ENCODE assay signal across 21 cellular contexts in the genomic region with DNA sequence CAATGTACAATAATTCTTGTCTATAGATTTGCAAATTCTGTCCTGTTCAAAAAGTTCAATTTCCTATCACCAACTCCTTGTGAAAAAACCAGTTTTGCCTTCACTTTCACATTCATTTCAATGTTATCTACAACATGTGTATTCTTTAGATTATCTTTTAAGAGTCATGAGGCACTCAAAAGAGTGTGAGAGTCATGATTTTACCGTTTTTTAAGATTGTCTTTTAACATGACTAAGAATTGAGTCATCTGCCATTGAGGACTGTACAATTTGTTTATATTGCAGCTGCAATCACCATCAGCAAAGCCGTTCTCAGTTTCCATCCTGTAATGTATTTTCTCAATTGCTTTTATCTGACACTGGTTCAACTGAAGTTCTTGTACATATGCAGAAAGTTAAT.
A peak's percentile ranks its signal among the peaks of the same experiment; 100 is the strongest.
DNase-seq lines count a peak whose midpoint lies in the region; ATAC-seq, FAIRE-seq and TF ChIP-seq lines count a peak whose summit lies in the region.
"Had no signal": no experiment of that assay in that cellular context is flagged by ENCODE, and none has a peak within 500 bp of the region (broad histone marks: within the 10 kb centered on the region; RNA-seq: fewer than 3 reads in every experiment).

No MANE protein-coding gene starts in this region.

- H3K27me3 Mint-ChIP-seq in astrocyte (ENCODE audit: low read depth, unreplicated experiment): no peaks in the 10 kb centered on the region
- H3K27me3 Mint-ChIP-seq in activated T-helper 2 cell treated with anti-CD3 and anti-CD28 coated beads, Interferon-gamma antibody, Interleukin-2, Interleukin-4, amounts not matched to agents 10 μg/mL and 5 μg/mL and 100 μg/mL, durations not matched to agents 14 hours and 24 hours and 36 hours (ENCODE audit: low read depth): no peaks in the 10 kb centered on the region

- no peak overlapping the region for H3K4me3 Mint-ChIP-seq in astrocyte (ENCODE audit: unreplicated experiment)
- no peak overlapping the region for H3K4me3 Mint-ChIP-seq in activated T-helper 2 cell treated with anti-CD3 and anti-CD28 coated beads, Interferon-gamma antibody, Interleukin-2, Interleukin-4, amounts not matched to agents 10 μg/mL and 5 μg/mL and 100 μg/mL, durations not matched to agents 14 hours and 24 hours and 36 hours (ENCODE audit: low read depth)
- H3K4me3 Mint-ChIP-seq: naive B cell, T-helper 17 cell had no signal

- DNase-seq in COLO829 (ENCODE audit: low spot score): peak; percentile 51
- DNase-seq in HT1080 (ENCODE audit: low read depth): peak; percentile 77
- peak; percentile 68 for DNase-seq in astrocyte (ENCODE audit: low read depth)
- DNase-seq in foreskin keratinocyte: peak; percentile 11 to 34
- no peak for DNase-seq in SK-N-SH
- DNase-seq in activated T-helper 2 cell treated with anti-CD3 and anti-CD28 coated beads, Interferon-gamma antibody, Interleukin-2, Interleukin-4, amounts not matched to agents 10 μg/mL and 5 μg/mL and 100 μg/mL, durations not matched to agents 14 hours and 24 hours and 36 hours (ENCODE audit: low spot score): no peak
- no peak for DNase-seq in NCI-H1105 (lab: John Stamatoyannopoulos, UW)
- no peak for DNase-seq in nucleus accumbens (lab: John Stamatoyannopoulos, UW)
- DNase-seq: activated CD4-positive, CD25-positive, alpha-beta regulatory T cell treated with anti-CD3 and anti-CD28 coated beads, Interleukin-2, amount 50 U/mL, for 72 hours; activated naive CD4-positive, alpha-beta T cell treated with Interleukin-2 at 50 U/mL for 16 hours; BE2C; foreskin melanocyte; KG1; naive B cell; NCI-H1417 treated with DMSO at 0.1 percent for 48 hours; NCI-H2227 treated with DMSO at 0.1 percent for 48 hours; Right ventricle myocardium superior; T-helper 17 cell had no signal

- TF ChIP-seq CTCF in astrocyte (IDR thresholded peaks at IDR 0.05; ENCODE audit: insufficient read depth, low read depth, low read length) (no peak), foreskin keratinocyte (conservative IDR thresholded peaks at IDR 0.05) (no peak), SK-N-SH (IDR thresholded peaks at IDR 0.05) (no peak)

- no peak overlapping the region for H3K27ac Mint-ChIP-seq in astrocyte (ENCODE audit: unreplicated experiment)
- no peak overlapping the region for H3K27ac Mint-ChIP-seq in activated T-helper 2 cell treated with anti-CD3 and anti-CD28 coated beads, Interferon-gamma antibody, Interleukin-2, Interleukin-4, amounts not matched to agents 10 μg/mL and 5 μg/mL and 100 μg/mL, durations not matched to agents 14 hours and 24 hours and 36 hours
- H3K27ac Mint-ChIP-seq: naive B cell, T-helper 17 cell had no signal

- H3K4me2 ChIP-seq in astrocyte (ENCODE audit: low read length) (peak overlapping the region; percentile 44), SK-N-SH (no peak overlapping the region)

- no peak for TF ChIP-seq RAD21 in SK-N-SH (IDR thresholded peaks at IDR 0.05; ENCODE audit: low read length)

- peaks cover 3% of the 10 kb centered on the region for H3K4me1 Mint-ChIP-seq in astrocyte (ENCODE audit: low read depth, unreplicated experiment)
- no peaks in the 10 kb centered on the region for H3K4me1 Mint-ChIP-seq in activated T-helper 2 cell treated with anti-CD3 and anti-CD28 coated beads, Interferon-gamma antibody, Interleukin-2, Interleukin-4, amounts not matched to agents 10 μg/mL and 5 μg/mL and 100 μg/mL, durations not matched to agents 14 hours and 24 hours and 36 hours (ENCODE audit: low read depth)
- H3K4me1 Mint-ChIP-seq: naive B cell, T-helper 17 cell had no signal

- FAIRE-seq in astrocyte (lab: Jason Lieb, UNC): no peak
- FAIRE-seq: GM19239 had no signal

- H3K9ac ChIP-seq in astrocyte (ENCODE audit: low read length): no peak overlapping the region
- H3K9ac ChIP-seq in SK-N-SH: no peak overlapping the region
- H3K9ac ChIP-seq: parathyroid adenoma had no signal

- H3K27me3 ChIP-seq in astrocyte (ENCODE audit: insufficient read depth, low read length) (no peaks in the 10 kb centered on the region), foreskin keratinocyte (peaks cover 17% of the 10 kb centered on the region), SK-N-SH (ENCODE audit: insufficient read depth) (no peaks in the 10 kb centered on the region; the same call in 1 of the 2 replicates)
- H3K27me3 ChIP-seq: BE2C had no signal

- peaks cover 3% of the 10 kb centered on the region for H3K4me1 ChIP-seq in astrocyte (ENCODE audit: insufficient read depth, low read length)
- H3K4me1 ChIP-seq in foreskin keratinocyte: no peaks in the 10 kb centered on the region
- H3K4me1 ChIP-seq in SK-N-SH (ENCODE audit: control insufficient read depth in 1 of 2, insufficient read depth in 2 of 2, low read depth in 1 of 2, low read length in 1 of 2): no peaks in the 10 kb centered on the region
- H3K4me1 ChIP-seq: BE2C, parathyroid adenoma had no signal

- H3K4me3 ChIP-seq in astrocyte (ENCODE audit: insufficient read depth, low read depth, low read length) (no peak overlapping the region), SK-N-SH (ENCODE audit: low read depth in 2 of 2, low read length in 1 of 2) (no peak overlapping the region)
- H3K4me3 ChIP-seq: skin epidermis had no signal

- TF ChIP-seq EP300 in SK-N-SH (IDR thresholded peaks at IDR 0.05; ENCODE audit: borderline replicate concordance in 1 of 2, low read depth in 1 of 2, low read length in 1 of 2): no peak

- no peaks in the 10 kb centered on the region for H3K36me3 Mint-ChIP-seq in astrocyte (ENCODE audit: low read depth, unreplicated experiment)
- no peaks in the 10 kb centered on the region for H3K36me3 Mint-ChIP-seq in activated T-helper 2 cell treated with anti-CD3 and anti-CD28 coated beads, Interferon-gamma antibody, Interleukin-2, Interleukin-4, amounts not matched to agents 10 μg/mL and 5 μg/mL and 100 μg/mL, durations not matched to agents 14 hours and 24 hours and 36 hours (ENCODE audit: low read depth)
- H3K36me3 Mint-ChIP-seq: naive B cell had no signal

- CTCF ChIA-PET in SK-N-SH (lab: Yijun Ruan, JAX): no interaction called here

- POLR2A ChIA-PET in SK-N-SH (lab: Yijun Ruan, JAX): no interaction called here

- no peaks in the 10 kb centered on the region for H3K9me2 ChIP-seq in SK-N-SH

- no peaks in the 10 kb centered on the region for H3K9me3 Mint-ChIP-seq in astrocyte (ENCODE audit: unreplicated experiment)
- peaks cover 4% of the 10 kb centered on the region for H3K9me3 Mint-ChIP-seq in activated T-helper 2 cell treated with anti-CD3 and anti-CD28 coated beads, Interferon-gamma antibody, Interleukin-2, Interleukin-4, amounts not matched to agents 10 μg/mL and 5 μg/mL and 100 μg/mL, durations not matched to agents 14 hours and 24 hours and 36 hours

- H3K36me3 ChIP-seq in astrocyte (ENCODE audit: insufficient read depth, low read length) (no peaks in the 10 kb centered on the region), SK-N-SH (replicated peaks in 1 of 2; ENCODE audit: control insufficient read depth in 1 of 2, insufficient read depth in 2 of 2, low read length in 1 of 2) (no peaks in the 10 kb centered on the region)
- H3K36me3 ChIP-seq: BE2C had no signal

- H4K20me1 ChIP-seq in astrocyte (ENCODE audit: insufficient read depth, low read length): no peaks in the 10 kb centered on the region
- H4K20me1 ChIP-seq in SK-N-SH (ENCODE audit: insufficient read depth): no peaks in the 10 kb centered on the region

- H3K9me3 ChIP-seq in astrocyte (ENCODE audit: insufficient read depth, low read depth, low read length): no peaks in the 10 kb centered on the region
- no peaks in the 10 kb centered on the region for H3K9me3 ChIP-seq in SK-N-SH
- H3K9me3 ChIP-seq: BE2C had no signal

- H3F3A ChIP-seq in SK-N-SH (replicated peaks; ENCODE audit: insufficient read depth): no peaks in the 10 kb centered on the region

- H3K27ac ChIP-seq in astrocyte (ENCODE audit: low read depth, low read length): no peak overlapping the region
- no peak overlapping the region for H3K27ac ChIP-seq in foreskin keratinocyte
- no peak overlapping the region for H3K27ac ChIP-seq in SK-N-SH (ENCODE audit: low read depth in 2 of 2, low read length in 1 of 2)
- H3K27ac ChIP-seq: parathyroid adenoma, skin epidermis had no signal

- 28% methylated on average over 2 of the region's 2 CpGs for WGBS in SK-N-SH (ENCODE audit: low lambda C conversion rate)

- no peaks in the 10 kb centered on the region for H3K79me2 ChIP-seq in astrocyte (ENCODE audit: insufficient read depth, low read length)
- H3K79me2 ChIP-seq in SK-N-SH (ENCODE audit: insufficient read depth): no peaks in the 10 kb centered on the region
- H3K79me2 ChIP-seq: parathyroid adenoma had no signal

- intact Hi-C loops in activated T-helper 2 cell treated with anti-CD3 and anti-CD28 coated beads, Interferon-gamma antibody, Interleukin-2, Interleukin-4, amounts not matched to agents 10 μg/mL and 5 μg/mL and 100 μg/mL, durations not matched to agents 14 hours and 24 hours and 36 hours (cut with micrococcal nuclease): no loop called here

- no peak overlapping the region for H2AFZ ChIP-seq in astrocyte (ENCODE audit: low read depth, low read length)
- no peak overlapping the region for H2AFZ ChIP-seq in SK-N-SH (ENCODE audit: low read depth)
- H2AFZ ChIP-seq: parathyroid adenoma had no signal

- ATAC-seq in foreskin keratinocyte: peak; percentile 62
- ATAC-seq: T-helper 17 cell had no signal

TF ChIP-seq in SK-N-SH, 30 proteins besides CTCF, POLR2A, EP300 and RAD21:
- TF ChIP-seq ELF1 (IDR thresholded peaks at IDR 0.05) (no peak), FOXJ3 (CRISPR knock-in tag; IDR thresholded peaks at IDR 0.05) (no peak), RFX5 (IDR thresholded peaks at IDR 0.05; ENCODE audit: low read length) (no peak), YY1 (IDR thresholded peaks at IDR 0.05; ENCODE audit: low read depth) (no peak), GABPA (IDR thresholded peaks at IDR 0.05; ENCODE audit: low read depth) (no peak), FOSL2 (IDR thresholded peaks at IDR 0.05; ENCODE audit: borderline replicate concordance, low read depth) (no peak), CHD2 (IDR thresholded peaks at IDR 0.05; ENCODE audit: low read length, partially characterized antibody) (no peak)

Comparison
In these comparisons a context has a peak if more than half of its experiments do, and no peak if none do; other contexts are left out.
1. DNase-seq: peak in COLO829 (single experiment), HT1080 (single experiment), astrocyte (single experiment) and foreskin keratinocyte (2 of 2); none in SK-N-SH (single experiment), activated T-helper 2 cell treated with anti-CD3 and anti-CD28 coated beads, Interferon-gamma antibody, Interleukin-2, Interleukin-4, amounts not matched to agents 10 μg/mL and 5 μg/mL and 100 μg/mL, durations not matched to agents 14 hours and 24 hours and 36 hours (single experiment), NCI-H1105 (single experiment) and nucleus accumbens (0 of 56).